9 cellular contexts compared by ENCODE assay signal in genomic region chr17:61403846-61404701, GRCh38. TPM values are rescaled to one million over a fixed set of nuclear protein-coding genes. Genes with fewer than 3 reads are reported as not detected.
A peak's percentile ranks its signal among the peaks of the same experiment; 100 is the strongest.
DNase-seq lines count a peak whose midpoint lies in the region; ATAC-seq, FAIRE-seq and TF ChIP-seq lines count a peak whose summit lies in the region.
"Had no signal": no experiment of that assay in that cellular context is flagged by ENCODE, and none has a peak within 500 bp of the region (broad histone marks: within the 10 kb centered on the region; RNA-seq: fewer than 3 reads in every experiment).

No MANE protein-coding gene starts in this region.

- no peak overlapping the region for H3K27ac Mint-ChIP-seq in WTC11

- H3K9me3 Mint-ChIP-seq in WTC11 = no peaks in the 10 kb centered on the region

- DNase-seq in HTR-8/SVneo (ENCODE audit: insufficient read length, low spot score) = no peak
- DNase-seq in WTC11 (ENCODE audit: low spot score) = no peak
- peak; percentile 29 for DNase-seq in left ventricle myocardium superior
- DNase-seq in NCI-H226 = no peak
- no peak for DNase-seq in inferior parietal cortex (ENCODE audit: extremely low spot score)
- DNase-seq: midbrain had no signal

- H3K4me3 ChIP-seq in skeletal muscle tissue (ENCODE audit: low read length in 3 of 3) = peak overlapping the region; percentile 42 to 65 (median 61)

- H3K36me3 ChIP-seq in skeletal muscle tissue (ENCODE audit: control insufficient read depth in 3 of 3, insufficient read depth in 3 of 3, low read length in 3 of 3) = peaks cover 0 to 4% (median 0%) of the 10 kb centered on the region in 3 donors

- no peak for TF ChIP-seq CTCF in WTC11 (IDR thresholded peaks at IDR 0.05)

- no peak for ATAC-seq in WTC11
- ATAC-seq in left ventricle myocardium superior = no peak
- no peak for ATAC-seq in GM19397 (IDR thresholded peaks at IDR 0.05; ENCODE audit: unreplicated experiment)

- H3K4me1 ChIP-seq in skeletal muscle tissue (ENCODE audit: control insufficient read depth in 3 of 3, insufficient read depth in 3 of 3, low read length in 3 of 3) = peaks cover 35 to 43% (median 39%) of the 10 kb centered on the region in 3 donors

- H3K9ac ChIP-seq in skeletal muscle tissue (ENCODE audit: low read depth in 1 of 3, low read length in 3 of 3) = peak overlapping the region in 1 of 3 donors; percentile 68

- H3K4me1 Mint-ChIP-seq in WTC11 = peaks cover 32% of the 10 kb centered on the region

- POLR2A ChIA-PET in WTC11 (lab: Charles Lee) = interaction anchor here (0.5 kb wide), 1 partner anchor 1301 kb away, joined by 7 read pairs; no protein-coding TSS in a partner anchor

- peaks cover 98% of the 10 kb centered on the region for H3K27me3 Mint-ChIP-seq in WTC11 (ENCODE audit: low read depth)

- peak overlapping the region; percentile 53 for H3K4me3 Mint-ChIP-seq in WTC11

- peak overlapping the region; percentile 18 for H3K27ac ChIP-seq in skeletal muscle tissue (ENCODE audit: low read depth, low read length)

- no peaks in the 10 kb centered on the region for H3K36me3 Mint-ChIP-seq in WTC11

- peaks cover 59 to 76% (median 70%) of the 10 kb centered on the region in 3 donors for H3K27me3 ChIP-seq in skeletal muscle tissue (ENCODE audit: control insufficient read depth in 3 of 3, insufficient read depth in 3 of 3, low read length in 3 of 3)

- peak; percentile 69 for FAIRE-seq in HTR-8/SVneo (lab: Jason Lieb, UNC)

- H3K9me3 ChIP-seq in skeletal muscle tissue (ENCODE audit: control insufficient read depth in 3 of 3, low read length in 3 of 3) = no peaks in the 10 kb centered on the region

- intact Hi-C loops in left ventricle myocardium superior (cut with micrococcal nuclease) = no loop called here

- CTCF ChIA-PET in WTC11 (lab: Charles Lee) = interaction anchor here (1.1 to 2.1 kb wide), 3 partner anchors 8 to 51 kb away, joined by 3 to 9 read pairs (median 3); no protein-coding TSS in a partner anchor

TF ChIP-seq in WTC11, 78 proteins besides CTCF, POLR2A, EP300 and RAD21:
- TF ChIP-seq USF1 (CRISPR knock-in tag; IDR thresholded peaks at IDR 0.05) = no peak
- no peak for TF ChIP-seq SMAD3 (CRISPR knock-in tag; IDR thresholded peaks at IDR 0.05; ENCODE audit: borderline replicate concordance)
- TF ChIP-seq, protein P1, sequence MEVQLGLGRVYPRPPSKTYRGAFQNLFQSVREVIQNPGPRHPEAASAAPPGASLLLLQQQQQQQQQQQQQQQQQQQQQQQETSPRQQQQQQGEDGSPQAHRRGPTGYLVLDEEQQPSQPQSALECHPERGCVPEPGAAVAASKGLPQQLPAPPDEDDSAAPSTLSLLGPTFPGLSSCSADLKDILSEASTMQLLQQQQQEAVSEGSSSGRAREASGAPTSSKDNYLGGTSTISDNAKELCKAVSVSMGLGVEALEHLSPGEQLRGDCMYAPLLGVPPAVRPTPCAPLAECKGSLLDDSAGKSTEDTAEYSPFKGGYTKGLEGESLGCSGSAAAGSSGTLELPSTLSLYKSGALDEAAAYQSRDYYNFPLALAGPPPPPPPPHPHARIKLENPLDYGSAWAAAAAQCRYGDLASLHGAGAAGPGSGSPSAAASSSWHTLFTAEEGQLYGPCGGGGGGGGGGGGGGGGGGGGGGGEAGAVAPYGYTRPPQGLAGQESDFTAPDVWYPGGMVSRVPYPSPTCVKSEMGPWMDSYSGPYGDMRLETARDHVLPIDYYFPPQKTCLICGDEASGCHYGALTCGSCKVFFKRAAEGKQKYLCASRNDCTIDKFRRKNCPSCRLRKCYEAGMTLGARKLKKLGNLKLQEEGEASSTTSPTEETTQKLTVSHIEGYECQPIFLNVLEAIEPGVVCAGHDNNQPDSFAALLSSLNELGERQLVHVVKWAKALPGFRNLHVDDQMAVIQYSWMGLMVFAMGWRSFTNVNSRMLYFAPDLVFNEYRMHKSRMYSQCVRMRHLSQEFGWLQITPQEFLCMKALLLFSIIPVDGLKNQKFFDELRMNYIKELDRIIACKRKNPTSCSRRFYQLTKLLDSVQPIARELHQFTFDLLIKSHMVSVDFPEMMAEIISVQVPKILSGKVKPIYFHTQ (CRISPR knock-in tag; IDR thresholded peaks at IDR 0.05) = no peak
- no peak for TF ChIP-seq ZNF317 (CRISPR knock-in tag; IDR thresholded peaks at IDR 0.05; ENCODE audit: borderline replicate concordance, low read depth)
- TF ChIP-seq ATF6 (CRISPR knock-in tag; IDR thresholded peaks at IDR 0.05) = no peak
- TF ChIP-seq, protein P2, sequence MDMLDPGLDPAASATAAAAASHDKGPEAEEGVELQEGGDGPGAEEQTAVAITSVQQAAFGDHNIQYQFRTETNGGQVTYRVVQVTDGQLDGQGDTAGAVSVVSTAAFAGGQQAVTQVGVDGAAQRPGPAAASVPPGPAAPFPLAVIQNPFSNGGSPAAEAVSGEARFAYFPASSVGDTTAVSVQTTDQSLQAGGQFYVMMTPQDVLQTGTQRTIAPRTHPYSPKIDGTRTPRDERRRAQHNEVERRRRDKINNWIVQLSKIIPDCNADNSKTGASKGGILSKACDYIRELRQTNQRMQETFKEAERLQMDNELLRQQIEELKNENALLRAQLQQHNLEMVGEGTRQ (CRISPR knock-in tag; IDR thresholded peaks at IDR 0.05) = no peak
- no peak for TF ChIP-seq STAT6 (CRISPR knock-in tag; conservative IDR thresholded peaks at IDR 0.05; ENCODE audit: low read depth)
- TF ChIP-seq NFE2L1 (CRISPR knock-in tag; IDR thresholded peaks at IDR 0.05) = no peak
- TF ChIP-seq HMGA2 (CRISPR knock-in tag; IDR thresholded peaks at IDR 0.05) = no peak
- TF ChIP-seq TEAD4 (CRISPR knock-in tag; IDR thresholded peaks at IDR 0.05) = no peak
- no peak for TF ChIP-seq ZNF219 (CRISPR knock-in tag; IDR thresholded peaks at IDR 0.05; ENCODE audit: borderline replicate concordance)
TF ChIP-seq in WTC11: peak in this region for 0.

RNA-seq across cellular contexts. Expression of gene TBX2, which starts 4.4 kb away (rescaled TPM):
- total RNA-seq in WTC11 (2021) (0.09 to 0.41 TPM (median 0.21 TPM) in 3 replicates), left ventricle myocardium superior (9.1 TPM), skeletal muscle tissue (5.2 TPM)
- total RNA-seq: activated CD8-positive, alpha-beta memory T cell treated with anti-CD3 and anti-CD28 coated beads for 36 hours had no signal

RNA-seq across cellular contexts. Expression of gene TBX4, which starts 48.1 kb away (rescaled TPM):
- not detected in 3 replicates for total RNA-seq in WTC11 (2021)
- total RNA-seq in left ventricle myocardium superior = not detected
- total RNA-seq in skeletal muscle tissue = 8.4 TPM
- total RNA-seq: activated CD8-positive, alpha-beta memory T cell treated with anti-CD3 and anti-CD28 coated beads for 36 hours had no signal
